In genomic region chr7:99837649-99838361, GRCh38 we compare ENCODE assay signal across 7 cellular contexts. TPM values are rescaled to one million over a fixed set of nuclear protein-coding genes. Genes with fewer than 3 reads are reported as not detected.
DNase-seq lines count a peak whose midpoint lies in the region; ATAC-seq, FAIRE-seq and TF ChIP-seq lines count a peak whose summit lies in the region.

No MANE protein-coding gene starts in this region.

- in situ Hi-C loops in GM13976 (cut with MboI; ENCODE audit: low sequenced_read_pairs, unreplicated experiment), result no loop called here

- H3K4me1 ChIP-seq in body of pancreas, result peaks cover 54% of the 10 kb centered on the region
- H3K4me1 ChIP-seq in pancreas, result peaks cover 15 to 34% (median 16%) of the 10 kb centered on the region in 3 donors

- no peaks in the 10 kb centered on the region for H3K27me3 ChIP-seq in body of pancreas
- no peaks in the 10 kb centered on the region for H3K27me3 ChIP-seq in pancreas

- peak; percentile 54 for DNase-seq in GM13976 (ENCODE audit: low spot score)
- DNase-seq in body of pancreas, result peak in 1 of 4 donors; percentile 32
- no peak for DNase-seq in pancreas
- DNase-seq in central memory CD4-positive, alpha-beta T cell, result no peak
- DNase-seq in cardiac septum (ENCODE audit: low spot score), result no peak

- ATAC-seq in HG03280 (IDR thresholded peaks at IDR 0.05; ENCODE audit: unreplicated experiment) (peak; percentile 68), body of pancreas (peak; percentile 77), pancreas (peak; percentile 63 to 92 (median 86)), GM18502 (IDR thresholded peaks at IDR 0.05; ENCODE audit: poor library complexity, unreplicated experiment) (no peak)

- H3K27ac ChIP-seq in body of pancreas (peak overlapping the region; percentile 14 to 72 (median 68)), pancreas (peak overlapping the region in 2 of 4 donors; percentile 69 to 81)

- intact Hi-C loops in body of pancreas (cut with DNase I), result loop anchor here (5.0 kb wide), 1 partner anchor 211 kb away; no protein-coding TSS in a partner anchor
- intact Hi-C loops in pancreas (cut with DNase I), result no loop called here
- intact Hi-C loops in cardiac septum (cut with DNase I), result no loop called here

- peak; percentile 30 for TF ChIP-seq CTCF in GM13976 (IDR thresholded peaks at IDR 0.05; ENCODE audit: borderline replicate concordance, control extremely low read depth, extremely low read depth, insufficient read depth, missing control alignments)
- TF ChIP-seq CTCF in body of pancreas (IDR thresholded peaks at IDR 0.05), result peak; percentile 31 to 82 (median 74)
- TF ChIP-seq CTCF in pancreas (IDR thresholded peaks at IDR 0.05), result peak in 3 of 4 donors; percentile 17 to 19 (median 17)

- H3K4me3 ChIP-seq in body of pancreas, result no peak overlapping the region
- H3K4me3 ChIP-seq in pancreas, result no peak overlapping the region

- FAIRE-seq in pancreas (lab: Jason Lieb, UNC), result peak; percentile 23

- TF ChIP-seq POLR2A in body of pancreas (IDR thresholded peaks at IDR 0.05), result peak in 1 of 3 donors; percentile 13

- WGBS in body of pancreas, 2 donors, result 51 to 61% methylated on average over 5 of the region's 5 CpGs
- 59 to 61% methylated on average over 5 of the region's 5 CpGs for WGBS in pancreas, 2 donors

- H3K36me3 ChIP-seq in body of pancreas (replicated peaks in 1 of 2; ENCODE audit: insufficient read depth in 1 of 2, low read depth in 2 of 2) (no peaks in the 10 kb centered on the region), pancreas (no peaks in the 10 kb centered on the region)

- H3K9me3 ChIP-seq in body of pancreas, result no peaks in the 10 kb centered on the region
- no peaks in the 10 kb centered on the region for H3K9me3 ChIP-seq in pancreas

RNA-seq across cellular contexts. Expression of gene CYP3A43, which starts 10.0 kb away (rescaled TPM):
- total RNA-seq in body of pancreas, result 1 to 10 TPM; 2.0 to 9.9 TPM
- total RNA-seq in pancreas, result 1 to 10 TPM in 3 of 6 donors, under 1 TPM in 3; 0.15 to 7.9 (median 0.96) TPM
- 1 to 10 TPM; 2.1 to 7.3 TPM for polyA plus RNA-seq in pancreas
- total RNA-seq in cardiac septum, result not detected

RNA-seq across cellular contexts. Expression of gene OR2AE1, which starts 39.0 kb away (rescaled TPM):
- total RNA-seq in body of pancreas (1 to 10 TPM in 1 of 2 donors, not detected in 1; 2.0 TPM), pancreas (not detected), cardiac septum (not detected)
- not detected for polyA plus RNA-seq in pancreas

RNA-seq across cellular contexts. Expression of gene CYP3A4, which starts 53.8 kb away (rescaled TPM):
- total RNA-seq in body of pancreas (100 to 1,000 TPM in 1 of 2 donors, under 1 TPM in 1; 0.99 to 267 TPM), pancreas (10 to 100 TPM in 1 of 6 donors, 1 to 10 TPM in 2, under 1 TPM in 2, not detected in 1; 0.25 to 11.0 (median 3.0) TPM), cardiac septum (not detected)
- polyA plus RNA-seq in pancreas, result 1 to 10 TPM; 4.3 to 5.4 TPM

Comparison
In these comparisons a context has a peak if more than half of its experiments do, and no peak if none do; other contexts are left out.
1. CTCF ChIP-seq: peak in every context shown above with its lines; median percentile 74 in body of pancreas; 30 in GM13976; 17 in pancreas.